ENCODE assay signal across 15 cellular contexts in the genomic region with DNA sequence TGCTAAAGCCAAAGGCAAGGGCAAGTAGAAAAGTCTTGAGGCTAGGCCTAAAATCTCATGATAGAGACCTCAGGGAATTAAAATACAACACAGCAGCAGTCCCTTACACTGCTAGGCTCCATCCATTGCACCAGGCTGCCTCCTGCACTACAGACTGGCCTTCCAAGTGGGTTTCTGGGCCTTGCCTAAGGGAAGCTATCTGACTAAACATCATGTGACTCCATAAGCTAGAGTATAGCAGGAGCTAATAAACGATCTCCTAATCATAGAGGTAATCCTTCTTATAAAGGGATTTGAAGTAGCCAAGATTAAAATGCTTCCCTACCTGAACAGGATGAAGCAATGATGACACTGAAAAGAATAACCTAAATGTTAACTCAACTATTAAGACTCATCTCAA.
DNase-seq lines count a peak whose midpoint lies in the region; ATAC-seq, FAIRE-seq and TF ChIP-seq lines count a peak whose summit lies in the region.
"Had no signal": no experiment of that assay in that cellular context is flagged by ENCODE, and none has a peak within 500 bp of the region (broad histone marks: within the 10 kb centered on the region; RNA-seq: fewer than 3 reads in every experiment).

No MANE protein-coding gene starts in this region.

- no peak for TF ChIP-seq POLR2A in K562 (conservative IDR thresholded peaks at IDR 0.05)

- no peak overlapping the region for H3K4ac ChIP-seq in mesenchymal stem cell (ENCODE audit: low read depth in 1 of 2, low read length in 2 of 2)

- no peak overlapping the region for H3K4me3 ChIP-seq in AG10803 (ENCODE audit: low read length)
- no peak overlapping the region for H3K4me3 ChIP-seq in K562
- no peak overlapping the region for H3K4me3 ChIP-seq in mesenchymal stem cell (ENCODE audit: insufficient read depth in 1 of 2, low read depth in 1 of 2, low read length in 2 of 2)
- H3K4me3 ChIP-seq in A673 (ENCODE audit: low read depth, low read length, poor library complexity, severe bottlenecking) = no peak overlapping the region
- H3K4me3 ChIP-seq: esophagus muscularis mucosa, transverse colon had no signal

- H3K18ac ChIP-seq in mesenchymal stem cell (ENCODE audit: low read depth in 1 of 2, low read length in 2 of 2) = peak overlapping the region in 1 of 2 experiments; percentile 16

- TF ChIP-seq RAD21 in K562 (CRISPR knock-in tag; conservative IDR thresholded peaks at IDR 0.05 in 1 of 2, IDR thresholded peaks at IDR 0.05 in 1 of 2) = no peak

- in situ Hi-C loops in K562 (cut with MboI) = no loop called here

- H3K36me3 ChIP-seq in K562 (ENCODE audit: control insufficient read depth, insufficient read depth, low read length) = peaks cover 19% of the 10 kb centered on the region; the same call in 2 of the 3 replicates
- H3K36me3 ChIP-seq in mesenchymal stem cell (ENCODE audit: control insufficient read depth in 1 of 2, insufficient read depth in 2 of 2, low read depth in 1 of 2, low read length in 2 of 2) = peaks cover 27 to 92% of the 10 kb centered on the region in 2 experiments
- H3K36me3 ChIP-seq in A673 (ENCODE audit: insufficient read depth, low read length, poor library complexity, severe bottlenecking) = peaks cover 10% of the 10 kb centered on the region

- H3K9ac ChIP-seq in K562 (ENCODE audit: insufficient read depth in 1 of 2, low read depth in 2 of 2, low read length in 2 of 2) (no peak overlapping the region), mesenchymal stem cell (ENCODE audit: low read length) (peak overlapping the region; percentile 34)

- H3K4me1 Mint-ChIP-seq in HFFc6 (ENCODE audit: low read depth) = peaks cover 19% of the 10 kb centered on the region

- POLR2A ChIA-PET in K562 (lab: Yijun Ruan, JAX) (interaction anchor here (0.6 to 1.0 kb wide), 4 partner anchors 11 to 105 kb away, joined by 3 to 4 read pairs (median 3); no protein-coding TSS in a partner anchor), A673 (lab: Charles Lee; ENCODE audit: low non-redundant PET) (no interaction called here)

- no peak overlapping the region for H2BK5ac ChIP-seq in mesenchymal stem cell (ENCODE audit: low read depth, low read length, poor library complexity, severe bottlenecking)

- H3K27me3 Mint-ChIP-seq in HFFc6 (ENCODE audit: insufficient read depth) = no peaks in the 10 kb centered on the region
- H3K27me3 Mint-ChIP-seq: natural killer cell treated with Interleukin-12 subunit alpha and Interleukin-12 subunit beta and Interleukin-15 and Interleukin-18, amount 100 ng/mL, for 72 hours had no signal

- H3K79me1 ChIP-seq in mesenchymal stem cell (replicated peaks; ENCODE audit: low read length, poor library complexity, severe bottlenecking) = peaks cover 15% of the 10 kb centered on the region

- no peak overlapping the region for H2AFZ ChIP-seq in K562 (ENCODE audit: low read depth, low read length)
- H2AFZ ChIP-seq in mesenchymal stem cell (ENCODE audit: low read depth, low read length) = no peak overlapping the region

- BruUV-seq in K562 (replicated peaks; lab: Mats Ljungman, UMichigan) (no TSS peak), A673 (replicated peaks; lab: Mats Ljungman, UMichigan) (no TSS peak)

- H4K8ac ChIP-seq in mesenchymal stem cell (ENCODE audit: low read length) = no peak overlapping the region

- H3K4me2 ChIP-seq in K562 (ENCODE audit: insufficient read depth, low read length) (no peak overlapping the region), mesenchymal stem cell (ENCODE audit: low read length, poor library complexity, severe bottlenecking) (no peak overlapping the region)

- H2BK15ac ChIP-seq in mesenchymal stem cell (ENCODE audit: low read depth, poor library complexity, severe bottlenecking) = no peak overlapping the region

- H3K27ac ChIP-seq in K562 (ENCODE audit: extremely low read depth, low read depth, low read length) = no peak overlapping the region
- peak overlapping the region; percentile 2 for H3K27ac ChIP-seq in mesenchymal stem cell (ENCODE audit: low read length, poor library complexity, severe bottlenecking)
- H3K27ac ChIP-seq in A673 (ENCODE audit: low read depth, low read length, poor library complexity, severe bottlenecking) = no peak overlapping the region
- H3K27ac ChIP-seq: esophagus muscularis mucosa, RWPE1, transverse colon had no signal

- no peak for FAIRE-seq in K562 (lab: Jason Lieb, UNC)

- CTCF ChIA-PET in K562 (lab: Yijun Ruan, JAX; ENCODE audit: low intra/inter-chr PET ratio) = no interaction called here
- CTCF ChIA-PET in A673 (lab: Charles Lee) = no interaction called here

- no peak overlapping the region for H2BK12ac ChIP-seq in mesenchymal stem cell (ENCODE audit: low read length in 2 of 2)

- peak; percentile 6 for DNase-seq in AG10803 (ENCODE audit: low read depth)
- DNase-seq in HFFc6 = no peak
- no peak for DNase-seq in K562 (ENCODE audit: extremely low read depth in 1 of 4, low spot score in 3 of 4)
- DNase-seq in mesenchymal stem cell = peak; percentile 57
- DNase-seq in A673 (ENCODE audit: low spot score) = no peak
- DNase-seq in NCI-H1105 (lab: John Stamatoyannopoulos, UW) = no peak
- DNase-seq: cortex of kidney, NCI-H774, transverse colon had no signal

- H3K9me3 ChIP-seq in K562 (replicated peaks; ENCODE audit: control insufficient read depth, insufficient read depth, low read depth, low read length) (no peaks in the 10 kb centered on the region), mesenchymal stem cell (ENCODE audit: control insufficient read depth, low read length) (no peaks in the 10 kb centered on the region), A673 (ENCODE audit: low read depth, low read length, poor library complexity, severe bottlenecking) (no peaks in the 10 kb centered on the region)
- H3K9me3 ChIP-seq: esophagus muscularis mucosa, transverse colon had no signal

- H3K4me3 Mint-ChIP-seq in HFFc6 = no peak overlapping the region
- H3K4me3 Mint-ChIP-seq: natural killer cell treated with Interleukin-12 subunit alpha and Interleukin-12 subunit beta and Interleukin-15 and Interleukin-18, amount 100 ng/mL, for 72 hours had no signal

- H4K20me1 ChIP-seq in K562 (replicated peaks; ENCODE audit: control insufficient read depth, insufficient read depth, low read length) = no peaks in the 10 kb centered on the region

- H3K36me3 Mint-ChIP-seq in HFFc6 (ENCODE audit: low read depth) = peaks cover 56% of the 10 kb centered on the region

- H4K91ac ChIP-seq in mesenchymal stem cell (ENCODE audit: low read length) = no peak overlapping the region

- TF ChIP-seq CTCF in AG10803 (conservative IDR thresholded peaks at IDR 0.05; ENCODE audit: low read length) = no peak
- no peak for TF ChIP-seq CTCF in HFFc6 (IDR thresholded peaks at IDR 0.05)
- TF ChIP-seq CTCF in K562 (IDR thresholded peaks at IDR 0.05 in 2 of 3, conservative IDR thresholded peaks at IDR 0.05 in 1 of 3; ENCODE audit: insufficient read depth in 2 of 3, low read depth in 1 of 3, low read length in 3 of 3) = no peak
- no peak for TF ChIP-seq CTCF in A673 (conservative IDR thresholded peaks at IDR 0.05; ENCODE audit: low read depth, low read length)

- TF ChIP-seq EP300 in K562 (IDR thresholded peaks at IDR 0.05; ENCODE audit: low read length) = no peak

- WGBS in K562 (ENCODE audit: insufficient coverage, low coverage, missing lambda C conversion rate) = 5% methylated on average over 1 of the region's 1 CpG
- WGBS in mesenchymal stem cell = 86% methylated on average over 1 of the region's 1 CpG

- no peak overlapping the region for H3K14ac ChIP-seq in mesenchymal stem cell (ENCODE audit: low read length in 2 of 2)

- intact Hi-C loops in K562 (cut with micrococcal nuclease) = no loop called here
- intact Hi-C loops in A673 (cut with micrococcal nuclease; ENCODE audit: unreplicated experiment) = no loop called here

- H2AK5ac ChIP-seq in mesenchymal stem cell (ENCODE audit: low read length, severe bottlenecking) = no peak overlapping the region

- H3K27ac Mint-ChIP-seq in HFFc6 = peak overlapping the region; percentile 51

- no peak overlapping the region for H3K23ac ChIP-seq in mesenchymal stem cell (ENCODE audit: low read length in 2 of 2)

- ATAC-seq in K562 (no peak), HG03342 (IDR thresholded peaks at IDR 0.05; ENCODE audit: unreplicated experiment) (no peak), HG03280 (IDR thresholded peaks at IDR 0.05; ENCODE audit: unreplicated experiment) (no peak)
- ATAC-seq: HepG2; natural killer cell treated with Interleukin-12 subunit alpha and Interleukin-12 subunit beta and Interleukin-15 and Interleukin-18, amount 100 ng/mL, for 72 hours had no signal

- H3K79me2 ChIP-seq in K562 (ENCODE audit: control insufficient read depth, insufficient read depth, low read length) = no peaks in the 10 kb centered on the region

- H3K4me1 ChIP-seq in K562 (replicated peaks in 1 of 2; ENCODE audit: control insufficient read depth in 2 of 2, insufficient read depth in 2 of 2, low read length in 2 of 2) = peaks cover 6 to 8% of the 10 kb centered on the region in 2 experiments; a peak in 4 of 5 replicates
- H3K4me1 ChIP-seq in mesenchymal stem cell (ENCODE audit: control insufficient read depth, insufficient read depth, low read depth, low read length) = peaks cover 8% of the 10 kb centered on the region
- H3K4me1 ChIP-seq in A673 (ENCODE audit: insufficient read depth, low read length, poor library complexity, severe bottlenecking) = no peaks in the 10 kb centered on the region
- H3K4me1 ChIP-seq: transverse colon had no signal

- no peak overlapping the region for H2BK120ac ChIP-seq in mesenchymal stem cell (ENCODE audit: low read depth, low read length)

- H3K9me3 Mint-ChIP-seq in HFFc6 = no peaks in the 10 kb centered on the region
- H3K9me3 Mint-ChIP-seq: natural killer cell treated with Interleukin-12 subunit alpha and Interleukin-12 subunit beta and Interleukin-15 and Interleukin-18, amount 100 ng/mL, for 72 hours had no signal

- H3K27me3 ChIP-seq in K562 (ENCODE audit: control insufficient read depth in 2 of 2, insufficient read depth in 2 of 2, low read length in 2 of 2) (no peaks in the 10 kb centered on the region), mesenchymal stem cell (ENCODE audit: control insufficient read depth in 1 of 2, insufficient read depth in 1 of 2, low read length in 2 of 2) (no peaks in the 10 kb centered on the region), A673 (replicated peaks; ENCODE audit: insufficient read depth, low read depth, low read length, poor library complexity) (no peaks in the 10 kb centered on the region)
- H3K27me3 ChIP-seq: esophagus muscularis mucosa, transverse colon had no signal

- no peaks in the 10 kb centered on the region for H3K9me1 ChIP-seq in K562 (ENCODE audit: control insufficient read depth, insufficient read depth, low read length)

TF ChIP-seq in K562, 482 proteins besides CTCF, POLR2A, EP300 and RAD21 (continues in another document):
- no peak for TF ChIP-seq KLF10 (CRISPR knock-in tag; IDR thresholded peaks at IDR 0.05)

Comparison
In these comparisons a context has a peak if more than half of its experiments do, and no peak if none do; other contexts are left out.
1. DNase-seq: peak in AG10803 (single experiment) and mesenchymal stem cell (single experiment); none in HFFc6 (single experiment), K562 (0 of 4), A673 (single experiment) and NCI-H1105 (single experiment).